In genomic region chr2:106248548-106249151, GRCh38 we compare ENCODE assay signal across 8 cellular contexts. TPM values are rescaled to one million over a fixed set of nuclear protein-coding genes. Genes with fewer than 3 reads are reported as not detected.
DNase-seq lines count a peak whose midpoint lies in the region; ATAC-seq, FAIRE-seq and TF ChIP-seq lines count a peak whose summit lies in the region.
"Not testable (repeated sequence)": the region's sequence is repeated elsewhere in the genome, so short reads cannot be mapped to it uniquely, and the experiment has no call there.

No MANE protein-coding gene starts in this region.

- CTCF ChIA-PET in activated CD4-positive, alpha-beta T cell treated with anti-CD3 and anti-CD28 coated beads for 36 hours (lab: Charles Lee) = not testable (repeated sequence)

- ATAC-seq in HG03442 (IDR thresholded peaks at IDR 0.05; ENCODE audit: unreplicated experiment) = peak; percentile 53
- not testable (repeated sequence) for ATAC-seq in activated CD4-positive, alpha-beta T cell treated with anti-CD3 and anti-CD28 coated beads for 36 hours

- not testable (repeated sequence) for DNase-seq in GM13977 (ENCODE audit: low spot score); choroid plexus epithelial cell (ENCODE audit: low read depth); left ventricle myocardium inferior; neural progenitor cell (ENCODE audit: low spot score); urothelium cell line (ENCODE audit: low spot score)
- peak; percentile 8 for DNase-seq in NCI-H82 treated with DMSO at 0.1 percent for 48 hours (lab: John Stamatoyannopoulos, UW; ENCODE audit: unreplicated experiment)
- DNase-seq in activated CD4-positive, alpha-beta T cell treated with anti-CD3 and anti-CD28 coated beads for 36 hours = peak; percentile 16

- H3K27me3 ChIP-seq in left ventricle myocardium inferior (ENCODE audit: low read depth); neural progenitor cell: not testable (repeated sequence)

- H3K9me3 Mint-ChIP-seq in activated CD4-positive, alpha-beta T cell treated with anti-CD3 and anti-CD28 coated beads for 36 hours (ENCODE audit: low read depth); neural progenitor cell: not testable (repeated sequence)

- not testable (repeated sequence) for H3K27me3 Mint-ChIP-seq in activated CD4-positive, alpha-beta T cell treated with anti-CD3 and anti-CD28 coated beads for 36 hours; neural progenitor cell (ENCODE audit: insufficient read depth, low read depth)

- not testable (repeated sequence) for H3K9me3 ChIP-seq in left ventricle myocardium inferior (replicated peaks); neural progenitor cell (ENCODE audit: low read depth)

- not testable (repeated sequence) for H4K20me1 ChIP-seq in neural progenitor cell (ENCODE audit: low read depth)

- H3K9ac ChIP-seq in neural progenitor cell = not testable (repeated sequence)

- not testable (repeated sequence) for H3K27ac Mint-ChIP-seq in activated CD4-positive, alpha-beta T cell treated with anti-CD3 and anti-CD28 coated beads for 36 hours; neural progenitor cell

- peak; percentile 17 for FAIRE-seq in urothelium cell line (lab: Jason Lieb, UNC)

- POLR2A ChIA-PET in activated CD4-positive, alpha-beta T cell treated with anti-CD3 and anti-CD28 coated beads for 36 hours (lab: Charles Lee) = not testable (repeated sequence)

- H3K4me1 ChIP-seq in left ventricle myocardium inferior, neural progenitor cell: not testable (repeated sequence)

- not testable (repeated sequence) for H3K36me3 Mint-ChIP-seq in activated CD4-positive, alpha-beta T cell treated with anti-CD3 and anti-CD28 coated beads for 36 hours (ENCODE audit: low read depth); neural progenitor cell

- not testable (repeated sequence) for H3K4me3 Mint-ChIP-seq in activated CD4-positive, alpha-beta T cell treated with anti-CD3 and anti-CD28 coated beads for 36 hours; neural progenitor cell

- H3K4me3 ChIP-seq in choroid plexus epithelial cell (ENCODE audit: low read depth, low read length); left ventricle myocardium inferior; neural progenitor cell: not testable (repeated sequence)

- H3K27ac ChIP-seq in left ventricle myocardium inferior (replicated peaks); neural progenitor cell: not testable (repeated sequence)

- not testable (repeated sequence) for H3F3A ChIP-seq in neural progenitor cell (ENCODE audit: low read depth)

- peak; percentile 39 for TF ChIP-seq CTCF in GM13977 (IDR thresholded peaks at IDR 0.05; ENCODE audit: extremely low read depth, insufficient read depth, missing control alignments)
- peak; percentile 16 for TF ChIP-seq CTCF in choroid plexus epithelial cell (conservative IDR thresholded peaks at IDR 0.05; ENCODE audit: low read depth, low read length)
- TF ChIP-seq CTCF in left ventricle myocardium inferior (IDR thresholded peaks at IDR 0.05; ENCODE audit: borderline replicate concordance) = peak; percentile 56
- TF ChIP-seq CTCF in neural progenitor cell (IDR thresholded peaks at IDR 0.05) = peak; percentile 50

- H3K36me3 ChIP-seq in left ventricle myocardium inferior, neural progenitor cell: not testable (repeated sequence)

- H2AFZ ChIP-seq in neural progenitor cell (replicated peaks) = not testable (repeated sequence)

- H3K4me2 ChIP-seq in neural progenitor cell = not testable (repeated sequence)

- H3K79me2 ChIP-seq in neural progenitor cell (ENCODE audit: low read depth) = not testable (repeated sequence)

- H3K4me1 Mint-ChIP-seq in activated CD4-positive, alpha-beta T cell treated with anti-CD3 and anti-CD28 coated beads for 36 hours; neural progenitor cell: not testable (repeated sequence)

- in situ Hi-C loops in GM13977 (cut with MboI; ENCODE audit: low pct_unique_long_range_greater_than_20kb, low sequenced_read_pairs, unreplicated experiment) = not testable (repeated sequence)

- intact Hi-C loops in activated CD4-positive, alpha-beta T cell treated with anti-CD3 and anti-CD28 coated beads for 36 hours (cut with DNase I, micrococcal nuclease) = loop anchor here in 1 of 2 experiments (5.0 kb wide), 1 partner anchor 294 kb away; no protein-coding TSS in a partner anchor
- intact Hi-C loops in left ventricle myocardium inferior (cut with micrococcal nuclease) = not testable (repeated sequence)

RNA-seq across cellular contexts. Expression of gene UXS1, which starts 54.5 kb away (rescaled TPM):
- total RNA-seq in activated CD4-positive, alpha-beta T cell treated with anti-CD3 and anti-CD28 coated beads for 36 hours = 10 to 100 TPM; 35.6 to 37.7 TPM
- 26.7 TPM for total RNA-seq in left ventricle myocardium inferior
- total RNA-seq in neural progenitor cell (ENCODE audit: low replicate concordance) = 38.0 and 39.5 TPM in 2 replicates
